23 cellular contexts compared by ENCODE assay signal in genomic region chr14:82689948-82690347, GRCh38.
"Had no signal": no experiment of that assay in that cellular context is flagged by ENCODE, and none has a peak within 500 bp of the region (broad histone marks: within the 10 kb centered on the region; RNA-seq: fewer than 3 reads in every experiment).

No MANE protein-coding gene starts in this region.

- H3K9me3 ChIP-seq: adrenal gland, body of pancreas, SJCRH30 had no signal

- H3K27me3 ChIP-seq: adrenal gland, body of pancreas, breast epithelium, SJCRH30 had no signal

- H3K4me3 ChIP-seq: adrenal gland, body of pancreas, breast epithelium, SJCRH30, SK-N-MC had no signal

- DNase-seq: activated CD4-positive, alpha-beta T cell treated with anti-CD3 and anti-CD28 coated beads for 36 hours; activated CD4-positive, alpha-beta T cell treated with anti-CD3 and anti-CD28 coated beads, Interleukin-2, amount 10 ng/mL, durations not matched to agents 7 days and 5 days; activated CD4-positive, alpha-beta T cell treated with anti-CD3 and anti-CD28 coated beads, Interleukin-2, amount 50 U/mL, for 48 hours; activated CD8-positive, alpha-beta T cell treated with anti-CD3 and anti-CD28 coated beads, Interleukin-2, amount 10 ng/mL, durations not matched to agents 7 days and 5 days; activated gamma-delta T cell; activated naive CD4-positive, alpha-beta T cell treated with Interleukin-2 at 50 U/mL for 16 hours; activated naive CD8-positive, alpha-beta T cell treated with anti-CD3 and anti-CD28 coated beads, Interleukin-2, amount 10 ng/mL, durations not matched to agents 7 days and 5 days; activated T-cell treated with anti-CD3 and anti-CD28 coated beads, Interleukin-2, amount 50 U/mL, for 24 hours; adrenal gland; body of pancreas; Karpas-422; KBM-7; NCI-H1092; NCI-H146; NCI-H187; NCI-H2081; NCI-H345; NCI-H524 treated with DMSO at 0.1 percent for 48 hours; NCI-H748 treated with DMSO at 0.1 percent for 48 hours; SHP77; SJCRH30 had no signal

- H3K36me3 ChIP-seq: adrenal gland, breast epithelium, SJCRH30 had no signal

- H3K27ac ChIP-seq: adrenal gland, body of pancreas, breast epithelium, SJCRH30, SK-N-MC had no signal

- H3K4me1 ChIP-seq: adrenal gland, body of pancreas, breast epithelium, SJCRH30 had no signal

- ATAC-seq: activated CD4-positive, alpha-beta T cell treated with anti-CD3 and anti-CD28 coated beads for 36 hours; activated CD8-positive, alpha-beta T cell treated with anti-CD3 and anti-CD28 coated beads, Interleukin-2, amount 10 ng/mL, durations not matched to agents 7 days and 5 days; body of pancreas had no signal
